Comparison of ENCODE assay signal across 10 cellular contexts in the genomic region with DNA sequence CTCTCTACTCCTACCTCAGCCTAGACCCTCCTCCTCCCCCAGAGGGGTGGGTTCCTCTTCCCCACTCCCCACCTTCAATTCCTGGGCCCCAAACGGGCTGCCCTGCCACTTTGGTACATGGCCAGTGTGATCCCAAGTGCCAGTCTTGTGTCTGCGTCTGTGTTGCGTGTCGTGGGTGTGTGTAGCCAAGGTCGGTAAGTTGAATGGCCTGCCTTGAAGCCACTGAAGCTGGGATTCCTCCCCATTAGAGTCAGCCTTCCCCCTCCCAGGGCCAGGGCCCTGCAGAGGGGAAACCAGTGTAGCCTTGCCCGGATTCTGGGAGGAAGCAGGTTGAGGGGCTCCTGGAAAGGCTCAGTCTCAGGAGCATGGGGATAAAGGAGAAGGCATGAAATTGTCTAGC. TPM values are rescaled to one million over a fixed set of nuclear protein-coding genes. Genes with fewer than 3 reads are reported as not detected.
DNase-seq lines count a peak whose midpoint lies in the region; ATAC-seq and TF ChIP-seq lines count a peak whose summit lies in the region.
"Had no signal": no experiment of that assay in that cellular context is flagged by ENCODE, and none has a peak within 500 bp of the region (broad histone marks: within the 10 kb centered on the region; RNA-seq: fewer than 3 reads in every experiment).

No MANE protein-coding gene starts in this region.

- H3K4me3 ChIP-seq in mesenchymal stem cell (ENCODE audit: insufficient read depth in 1 of 2, low read depth in 1 of 2, low read length in 2 of 2) (no peak overlapping the region), H7 (ENCODE audit: insufficient read depth, low read depth, low read length) (no peak overlapping the region)
- H3K4me3 ChIP-seq: thyroid gland had no signal

- CTCF ChIA-PET in activated CD8-positive, alpha-beta T cell treated with anti-CD3 and anti-CD28 coated beads for 36 hours (lab: Charles Lee): interaction anchor here (0.7 to 13.5 kb wide), 9 partner anchors 8 to 86 kb away, joined by 3 to 395 read pairs (median 3); no protein-coding TSS in a partner anchor

- H2BK15ac ChIP-seq in mesenchymal stem cell (ENCODE audit: low read depth, poor library complexity, severe bottlenecking): no peak overlapping the region

- H3K4me2 ChIP-seq in mesenchymal stem cell (ENCODE audit: low read length, poor library complexity, severe bottlenecking): no peak overlapping the region

- H3K27ac Mint-ChIP-seq in activated CD8-positive, alpha-beta T cell treated with anti-CD3 and anti-CD28 coated beads for 36 hours: peak overlapping the region; percentile 43
- peak overlapping the region; percentile 46 for H3K27ac Mint-ChIP-seq in type B pancreatic cell

- intact Hi-C loops in Right ventricle myocardium superior (cut with DNase I) (no loop called here), left ventricle myocardium superior (cut with micrococcal nuclease) (loop anchor here (2.0 kb wide), 1 partner anchor 83 kb away; no protein-coding TSS in a partner anchor)
- intact Hi-C loops in activated CD8-positive, alpha-beta T cell treated with anti-CD3 and anti-CD28 coated beads for 36 hours (cut with micrococcal nuclease): loop anchor here (1.0 kb wide), 1 partner anchor 83 kb away; no protein-coding TSS in a partner anchor

- H3K4me3 Mint-ChIP-seq in activated CD8-positive, alpha-beta T cell treated with anti-CD3 and anti-CD28 coated beads for 36 hours: no peak overlapping the region
- no peak overlapping the region for H3K4me3 Mint-ChIP-seq in type B pancreatic cell

- peaks cover 59% of the 10 kb centered on the region for H3K4me1 Mint-ChIP-seq in activated CD8-positive, alpha-beta T cell treated with anti-CD3 and anti-CD28 coated beads for 36 hours (ENCODE audit: low read depth)
- H3K4me1 Mint-ChIP-seq in type B pancreatic cell (ENCODE audit: unreplicated experiment): peaks cover 12% of the 10 kb centered on the region

- no peak overlapping the region for H3K18ac ChIP-seq in mesenchymal stem cell (ENCODE audit: low read depth in 1 of 2, low read length in 2 of 2)

- H3K27me3 Mint-ChIP-seq in activated CD8-positive, alpha-beta T cell treated with anti-CD3 and anti-CD28 coated beads for 36 hours: no peaks in the 10 kb centered on the region
- H3K27me3 Mint-ChIP-seq in type B pancreatic cell: peaks cover 16% of the 10 kb centered on the region

- 82% methylated on average over 6 of the region's 6 CpGs for WGBS in mesenchymal stem cell

- H2BK120ac ChIP-seq in mesenchymal stem cell (ENCODE audit: low read depth, low read length): no peak overlapping the region

- no peak for TF ChIP-seq CTCF in activated CD8-positive, alpha-beta T cell treated with anti-CD3 and anti-CD28 coated beads for 36 hours (IDR thresholded peaks at IDR 0.05)
- no peak for TF ChIP-seq CTCF in type B pancreatic cell (conservative IDR thresholded peaks at IDR 0.05)

- no peak overlapping the region for H4K8ac ChIP-seq in mesenchymal stem cell (ENCODE audit: low read length)

- no peak overlapping the region for H3K14ac ChIP-seq in mesenchymal stem cell (ENCODE audit: low read length in 2 of 2)

- H3K4me1 ChIP-seq in mesenchymal stem cell (ENCODE audit: control insufficient read depth, insufficient read depth, low read depth, low read length): peaks cover 17% of the 10 kb centered on the region

- H3K9ac ChIP-seq in mesenchymal stem cell (ENCODE audit: low read length): no peak overlapping the region

- H3K27me3 ChIP-seq in mesenchymal stem cell (ENCODE audit: control insufficient read depth in 1 of 2, insufficient read depth in 1 of 2, low read length in 2 of 2) (peaks cover 4 to 8% of the 10 kb centered on the region in 2 experiments), H7 (ENCODE audit: control insufficient read depth, insufficient read depth, low read length) (no peaks in the 10 kb centered on the region)
- H3K27me3 ChIP-seq: thyroid gland had no signal

- no peak overlapping the region for H3K4ac ChIP-seq in mesenchymal stem cell (ENCODE audit: low read depth in 1 of 2, low read length in 2 of 2)

- H2AFZ ChIP-seq in mesenchymal stem cell (ENCODE audit: low read depth, low read length): no peak overlapping the region

- ATAC-seq in Right ventricle myocardium superior (ENCODE audit: poor library complexity) (peak; percentile 4), left ventricle myocardium superior (no peak), HG03280 (IDR thresholded peaks at IDR 0.05; ENCODE audit: unreplicated experiment) (no peak)
- no peak for ATAC-seq in activated CD8-positive, alpha-beta T cell treated with anti-CD3 and anti-CD28 coated beads for 36 hours

- H3K36me3 ChIP-seq in mesenchymal stem cell (ENCODE audit: control insufficient read depth in 1 of 2, insufficient read depth in 2 of 2, low read depth in 1 of 2, low read length in 2 of 2) (peaks cover 2 to 25% of the 10 kb centered on the region in 2 experiments), H7 (replicated peaks; ENCODE audit: control insufficient read depth, insufficient read depth, low read length) (no peaks in the 10 kb centered on the region)
- H3K36me3 ChIP-seq: thyroid gland had no signal

- no peaks in the 10 kb centered on the region for H3K9me3 Mint-ChIP-seq in activated CD8-positive, alpha-beta T cell treated with anti-CD3 and anti-CD28 coated beads for 36 hours
- no peaks in the 10 kb centered on the region for H3K9me3 Mint-ChIP-seq in type B pancreatic cell

- H3K36me3 Mint-ChIP-seq in activated CD8-positive, alpha-beta T cell treated with anti-CD3 and anti-CD28 coated beads for 36 hours (ENCODE audit: low read depth): peaks cover 53% of the 10 kb centered on the region
- H3K36me3 Mint-ChIP-seq in type B pancreatic cell: no peaks in the 10 kb centered on the region

- H2BK5ac ChIP-seq in mesenchymal stem cell (ENCODE audit: low read depth, low read length, poor library complexity, severe bottlenecking): no peak overlapping the region

- no peaks in the 10 kb centered on the region for H3K79me1 ChIP-seq in mesenchymal stem cell (replicated peaks; ENCODE audit: low read length, poor library complexity, severe bottlenecking)

- H2AK5ac ChIP-seq in mesenchymal stem cell (ENCODE audit: low read length, severe bottlenecking): no peak overlapping the region

- no peaks in the 10 kb centered on the region for H3K9me3 ChIP-seq in mesenchymal stem cell (ENCODE audit: control insufficient read depth, low read length)
- H3K9me3 ChIP-seq: thyroid gland had no signal

- POLR2A ChIA-PET in activated CD8-positive, alpha-beta T cell treated with anti-CD3 and anti-CD28 coated beads for 36 hours (lab: Charles Lee): interaction anchor here (1.0 to 6.0 kb wide), 4 partner anchors 26 to 300 kb away, joined by 3 to 51 read pairs (median 4); no protein-coding TSS in a partner anchor

- H3K23ac ChIP-seq in mesenchymal stem cell (ENCODE audit: low read length in 2 of 2): no peak overlapping the region

- H3K27ac ChIP-seq in mesenchymal stem cell (ENCODE audit: low read length, poor library complexity, severe bottlenecking): no peak overlapping the region
- H3K27ac ChIP-seq: thyroid gland had no signal

- peak overlapping the region in 1 of 2 experiments; percentile 9 for H2BK12ac ChIP-seq in mesenchymal stem cell (ENCODE audit: low read length in 2 of 2)

- peak overlapping the region; percentile 34 for H4K91ac ChIP-seq in mesenchymal stem cell (ENCODE audit: low read length)

- DNase-seq in Right ventricle myocardium superior (no peak), left ventricle myocardium superior (no peak), mesenchymal stem cell (peak; percentile 2), type B pancreatic cell (ENCODE audit: extremely low spot score, unreplicated experiment) (no peak), hippocampal formation (lab: John Stamatoyannopoulos, UW) (no peak), H7 (no peak)
- no peak for DNase-seq in activated CD8-positive, alpha-beta T cell treated with anti-CD3 and anti-CD28 coated beads for 36 hours
- DNase-seq: NCI-H2081 treated with DMSO at 0.1 percent for 48 hours had no signal

RNA-seq across cellular contexts. Expression of a gene that starts 21.6 kb away (rescaled TPM):
- total RNA-seq in Right ventricle myocardium superior (63.3 TPM), left ventricle myocardium superior (112 TPM), type B pancreatic cell (ENCODE audit: low replicate concordance) (43.4 and 49.0 TPM in 2 replicates)
- 10 to 100 TPM; 28.1 to 30.7 TPM for total RNA-seq in activated CD8-positive, alpha-beta T cell treated with anti-CD3 and anti-CD28 coated beads for 36 hours
- polyA plus RNA-seq in mesenchymal stem cell (2013, experiment 1 of 2): 6.3 TPM
- 5.1 TPM for polyA plus RNA-seq in mesenchymal stem cell (2013, experiment 2 of 2)
- total RNA-seq in H7 (2014; rRNA removed; shearing (Covaris generic)): 13.1 and 23.7 TPM in 2 replicates

RNA-seq across cellular contexts. Expression of a gene that starts 41.5 kb away (rescaled TPM):
- total RNA-seq in Right ventricle myocardium superior (13.7 TPM), left ventricle myocardium superior (13.0 TPM), type B pancreatic cell (ENCODE audit: low replicate concordance) (2.4 and 3.3 TPM in 2 replicates)
- 100 to 1,000 TPM; 173 to 191 TPM for total RNA-seq in activated CD8-positive, alpha-beta T cell treated with anti-CD3 and anti-CD28 coated beads for 36 hours
- polyA plus RNA-seq in mesenchymal stem cell (2013, experiment 1 of 2): 35.0 TPM
- 35.2 TPM for polyA plus RNA-seq in mesenchymal stem cell (2013, experiment 2 of 2)
- 1.3 and 2.4 TPM in 2 replicates for total RNA-seq in H7 (2014; rRNA removed; shearing (Covaris generic))

Comparison
In these comparisons a context has a peak if more than half of its experiments do, and no peak if none do; other contexts are left out.
1. RNA of a gene that starts 41.5 kb away (total RNA-seq): 173 to 191 TPM in activated CD8-positive, alpha-beta T cell treated with anti-CD3 and anti-CD28 coated beads for 36 hours; 13.7 TPM in Right ventricle myocardium superior (single experiment), 13.0 TPM in left ventricle myocardium superior (single experiment), 2.4 to 3.3 TPM in type B pancreatic cell and 1.3 to 2.4 TPM in H7; every median in the first group is over 10 times any median in the second.